Comparison of ENCODE assay signal across 1 cellular context in genomic region chr7:17044396-17044795, GRCh38.
TF ChIP-seq lines count a peak whose summit lies in the region.

No MANE protein-coding gene starts in this region.

TF ChIP-seq in HepG2, 621 proteins besides CTCF, POLR2A, EP300 and RAD21:
- TF ChIP-seq, protein P1, sequence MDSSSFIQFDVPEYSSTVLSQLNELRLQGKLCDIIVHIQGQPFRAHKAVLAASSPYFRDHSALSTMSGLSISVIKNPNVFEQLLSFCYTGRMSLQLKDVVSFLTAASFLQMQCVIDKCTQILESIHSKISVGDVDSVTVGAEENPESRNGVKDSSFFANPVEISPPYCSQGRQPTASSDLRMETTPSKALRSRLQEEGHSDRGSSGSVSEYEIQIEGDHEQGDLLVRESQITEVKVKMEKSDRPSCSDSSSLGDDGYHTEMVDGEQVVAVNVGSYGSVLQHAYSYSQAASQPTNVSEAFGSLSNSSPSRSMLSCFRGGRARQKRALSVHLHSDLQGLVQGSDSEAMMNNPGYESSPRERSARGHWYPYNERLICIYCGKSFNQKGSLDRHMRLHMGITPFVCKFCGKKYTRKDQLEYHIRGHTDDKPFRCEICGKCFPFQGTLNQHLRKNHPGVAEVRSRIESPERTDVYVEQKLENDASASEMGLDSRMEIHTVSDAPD (CRISPR knock-in tag; IDR thresholded peaks at IDR 0.05), result no peak
- no peak for TF ChIP-seq FOXA3 (CRISPR knock-in tag; IDR thresholded peaks at IDR 0.05)
- TF ChIP-seq FOXM1 (CRISPR knock-in tag; IDR thresholded peaks at IDR 0.05), result no peak
- TF ChIP-seq, protein P2, sequence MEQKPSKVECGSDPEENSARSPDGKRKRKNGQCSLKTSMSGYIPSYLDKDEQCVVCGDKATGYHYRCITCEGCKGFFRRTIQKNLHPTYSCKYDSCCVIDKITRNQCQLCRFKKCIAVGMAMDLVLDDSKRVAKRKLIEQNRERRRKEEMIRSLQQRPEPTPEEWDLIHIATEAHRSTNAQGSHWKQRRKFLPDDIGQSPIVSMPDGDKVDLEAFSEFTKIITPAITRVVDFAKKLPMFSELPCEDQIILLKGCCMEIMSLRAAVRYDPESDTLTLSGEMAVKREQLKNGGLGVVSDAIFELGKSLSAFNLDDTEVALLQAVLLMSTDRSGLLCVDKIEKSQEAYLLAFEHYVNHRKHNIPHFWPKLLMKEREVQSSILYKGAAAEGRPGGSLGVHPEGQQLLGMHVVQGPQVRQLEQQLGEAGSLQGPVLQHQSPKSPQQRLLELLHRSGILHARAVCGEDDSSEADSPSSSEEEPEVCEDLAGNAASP (CRISPR knock-in tag; IDR thresholded peaks at IDR 0.05; ENCODE audit: borderline replicate concordance), result no peak
- TF ChIP-seq SP1 (IDR thresholded peaks at IDR 0.05), result no peak
- TF ChIP-seq SP1 (CRISPR knock-in tag; IDR thresholded peaks at IDR 0.05), result no peak
- TF ChIP-seq SNAPC4 (CRISPR knock-in tag; IDR thresholded peaks at IDR 0.05), result no peak
TF ChIP-seq in HepG2: peak in this region for 0.
